1 cellular context compared by ENCODE assay signal in genomic region chr6:34332255-34333198, GRCh38.
TF ChIP-seq lines count a peak whose summit lies in the region.

No MANE protein-coding gene starts in this region.

TF ChIP-seq in K562, 482 proteins besides CTCF, POLR2A, EP300 and RAD21:
- TF ChIP-seq PURB (CRISPR knock-in tag; IDR thresholded peaks at IDR 0.05; ENCODE audit: low read depth): no peak
- no peak for TF ChIP-seq ZNF184 (CRISPR knock-in tag; IDR thresholded peaks at IDR 0.05)
- no peak for TF ChIP-seq GATAD2B (IDR thresholded peaks at IDR 0.05; ENCODE audit: borderline replicate concordance)
- TF ChIP-seq SPI1 (IDR thresholded peaks at IDR 0.05; ENCODE audit: borderline replicate concordance, low read depth, low read length): peak; percentile 69
- TF ChIP-seq PCBP2 (IDR thresholded peaks at IDR 0.05; ENCODE audit: low read depth, low read length, poor library complexity, severe bottlenecking): no peak
- TF ChIP-seq, protein P1, sequence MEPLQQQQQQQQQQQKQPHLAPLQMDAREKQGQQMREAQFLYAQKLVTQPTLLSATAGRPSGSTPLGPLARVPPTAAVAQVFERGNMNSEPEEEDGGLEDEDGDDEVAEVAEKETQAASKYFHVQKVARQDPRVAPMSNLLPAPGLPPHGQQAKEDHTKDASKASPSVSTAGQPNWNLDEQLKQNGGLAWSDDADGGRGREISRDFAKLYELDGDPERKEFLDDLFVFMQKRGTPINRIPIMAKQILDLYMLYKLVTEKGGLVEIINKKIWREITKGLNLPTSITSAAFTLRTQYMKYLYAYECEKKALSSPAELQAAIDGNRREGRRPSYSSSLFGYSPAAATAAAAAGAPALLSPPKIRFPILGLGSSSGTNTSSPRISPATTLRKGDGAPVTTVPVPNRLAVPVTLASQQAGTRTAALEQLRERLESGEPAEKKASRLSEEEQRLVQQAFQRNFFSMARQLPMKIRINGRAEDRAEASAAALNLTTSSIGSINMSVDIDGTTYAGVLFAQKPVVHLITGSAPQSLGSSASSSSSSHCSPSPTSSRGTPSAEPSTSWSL (CRISPR knock-in tag; IDR thresholded peaks at IDR 0.05; ENCODE audit: borderline replicate concordance): no peak
